ENCODE assay signal across 21 cellular contexts in genomic region chr17:27990100-27990499, GRCh38.
"Had no signal": no experiment of that assay in that cellular context is flagged by ENCODE, and none has a peak within 500 bp of the region (broad histone marks: within the 10 kb centered on the region; RNA-seq: fewer than 3 reads in every experiment).

No MANE protein-coding gene starts in this region.

- FAIRE-seq: HepG2, RCC 7860 had no signal

- H3K9ac ChIP-seq: KMS-11 had no signal

- ATAC-seq: HepG2, SK-N-SH treated with all-trans-retinoic acid at 6 μM for 48 hours had no signal

- H3K27ac ChIP-seq: KMS-11 had no signal

- DNase-seq: IMR-90, Kasumi-1, MM.1S, NCI-H1092 treated with DMSO at 0.1 percent for 48 hours, NCI-H1436, NCI-H187, NCI-H2029, NCI-H2081 treated with DMSO at 0.1 percent for 48 hours, NCI-H2171, NCI-H226, NCI-H446, NCI-H510A, NCI-H524 treated with DMSO at 0.1 percent for 48 hours, NCI-H69, NCI-H774, RPMI8226, SHP77 had no signal
